7 cellular contexts compared by ENCODE assay signal in genomic region chr17:28712705-28713415, GRCh38. TPM values are rescaled to one million over a fixed set of nuclear protein-coding genes. Genes with fewer than 3 reads are reported as not detected.
DNase-seq lines count a peak whose midpoint lies in the region; ATAC-seq and TF ChIP-seq lines count a peak whose summit lies in the region.
"Had no signal": no experiment of that assay in that cellular context is flagged by ENCODE, and none has a peak within 500 bp of the region (broad histone marks: within the 10 kb centered on the region; RNA-seq: fewer than 3 reads in every experiment).

No MANE protein-coding gene starts in this region.

- no peak for TF ChIP-seq CTCF in SK-N-SH (IDR thresholded peaks at IDR 0.05)

- peaks cover 46% of the 10 kb centered on the region for H3K27me3 Mint-ChIP-seq in activated naive CD4-positive, alpha-beta T cell treated with anti-CD3 and anti-CD28 coated beads, Interleukin-2, amount 10 ng/mL, durations not matched to agents 7 days and 5 days
- peaks cover 0 to 25% of the 10 kb centered on the region in 2 donors for H3K27me3 Mint-ChIP-seq in effector memory CD8-positive, alpha-beta T cell
- peaks cover 17% of the 10 kb centered on the region for H3K27me3 Mint-ChIP-seq in stimulated activated memory B cell treated with anti-CD40 and anti-IgM and Interleukin-4, amounts not matched to agents 10 μg/mL and 1 μg/mL and 100 μg/mL, for 72 hours

- H3K36me3 Mint-ChIP-seq in activated naive CD4-positive, alpha-beta T cell treated with anti-CD3 and anti-CD28 coated beads, Interleukin-2, amount 10 ng/mL, durations not matched to agents 7 days and 5 days: no peaks in the 10 kb centered on the region
- peaks cover 12% of the 10 kb centered on the region for H3K36me3 Mint-ChIP-seq in effector memory CD8-positive, alpha-beta T cell (ENCODE audit: insufficient read depth)
- no peaks in the 10 kb centered on the region for H3K36me3 Mint-ChIP-seq in stimulated activated memory B cell treated with anti-CD40 and anti-IgM and Interleukin-4, amounts not matched to agents 10 μg/mL and 1 μg/mL and 100 μg/mL, for 72 hours

- no peaks in the 10 kb centered on the region for H4K20me1 ChIP-seq in SK-N-SH (ENCODE audit: insufficient read depth)

- H3K9ac ChIP-seq in SK-N-SH: no peak overlapping the region

- TF ChIP-seq EP300 in SK-N-SH (IDR thresholded peaks at IDR 0.05; ENCODE audit: borderline replicate concordance in 1 of 2, low read depth in 1 of 2, low read length in 1 of 2): no peak

- TF ChIP-seq RAD21 in SK-N-SH (IDR thresholded peaks at IDR 0.05; ENCODE audit: low read length): no peak

- POLR2A ChIA-PET in SK-N-SH (lab: Yijun Ruan, JAX): no interaction called here

- H3K4me3 ChIP-seq in SK-N-SH (ENCODE audit: low read depth in 2 of 2, low read length in 1 of 2): no peak overlapping the region

- peak overlapping the region; percentile 84 for H3K4me3 Mint-ChIP-seq in activated naive CD4-positive, alpha-beta T cell treated with anti-CD3 and anti-CD28 coated beads, Interleukin-2, amount 10 ng/mL, durations not matched to agents 7 days and 5 days
- H3K4me3 Mint-ChIP-seq in effector memory CD8-positive, alpha-beta T cell: peak overlapping the region; percentile 87 to 90
- H3K4me3 Mint-ChIP-seq in stimulated activated memory B cell treated with anti-CD40 and anti-IgM and Interleukin-4, amounts not matched to agents 10 μg/mL and 1 μg/mL and 100 μg/mL, for 72 hours: peak overlapping the region; percentile 87

- peaks cover 23% of the 10 kb centered on the region for H3F3A ChIP-seq in SK-N-SH (replicated peaks; ENCODE audit: insufficient read depth)

- H3K27ac ChIP-seq in SK-N-SH (ENCODE audit: low read depth in 2 of 2, low read length in 1 of 2): no peak overlapping the region

- no peaks in the 10 kb centered on the region for H3K9me3 ChIP-seq in SK-N-SH

- H3K4me2 ChIP-seq in SK-N-SH: no peak overlapping the region

- H2AFZ ChIP-seq in SK-N-SH (ENCODE audit: low read depth): no peak overlapping the region

- no peaks in the 10 kb centered on the region for H3K9me2 ChIP-seq in SK-N-SH

- no peak for DNase-seq in activated naive CD4-positive, alpha-beta T cell treated with anti-CD3 and anti-CD28 coated beads, Interleukin-2, amount 10 ng/mL, durations not matched to agents 7 days and 5 days
- no peak for DNase-seq in activated naive CD4-positive, alpha-beta T cell treated with anti-CD3 and anti-CD28 coated beads, Interleukin-2, amount 50 U/mL, for 16 hours
- DNase-seq in effector memory CD8-positive, alpha-beta T cell: no peak
- DNase-seq in SK-N-SH (no peak), GOT3 (lab: John Stamatoyannopoulos, UW) (no peak)
- DNase-seq: dorsolateral prefrontal cortex had no signal

- H3K4me1 ChIP-seq in SK-N-SH (ENCODE audit: control insufficient read depth in 1 of 2, insufficient read depth in 2 of 2, low read depth in 1 of 2, low read length in 1 of 2): peaks cover 0 to 2% of the 10 kb centered on the region in 2 experiments; a peak in 2 of 4 replicates

- H3K9me3 Mint-ChIP-seq in activated naive CD4-positive, alpha-beta T cell treated with anti-CD3 and anti-CD28 coated beads, Interleukin-2, amount 10 ng/mL, durations not matched to agents 7 days and 5 days: no peaks in the 10 kb centered on the region
- no peaks in the 10 kb centered on the region for H3K9me3 Mint-ChIP-seq in effector memory CD8-positive, alpha-beta T cell
- H3K9me3 Mint-ChIP-seq in stimulated activated memory B cell treated with anti-CD40 and anti-IgM and Interleukin-4, amounts not matched to agents 10 μg/mL and 1 μg/mL and 100 μg/mL, for 72 hours: no peaks in the 10 kb centered on the region

- 86% methylated on average over 7 of the region's 7 CpGs for WGBS in SK-N-SH (ENCODE audit: low lambda C conversion rate)

- H3K27ac Mint-ChIP-seq in activated naive CD4-positive, alpha-beta T cell treated with anti-CD3 and anti-CD28 coated beads, Interleukin-2, amount 10 ng/mL, durations not matched to agents 7 days and 5 days: no peak overlapping the region
- peak overlapping the region in 1 of 2 donors; percentile 91 for H3K27ac Mint-ChIP-seq in effector memory CD8-positive, alpha-beta T cell
- peak overlapping the region; percentile 93 for H3K27ac Mint-ChIP-seq in stimulated activated memory B cell treated with anti-CD40 and anti-IgM and Interleukin-4, amounts not matched to agents 10 μg/mL and 1 μg/mL and 100 μg/mL, for 72 hours

- H3K79me2 ChIP-seq in SK-N-SH (ENCODE audit: insufficient read depth): peaks cover 9% of the 10 kb centered on the region; the same call in 1 of the 2 replicates

- CTCF ChIA-PET in activated naive CD4-positive, alpha-beta T cell treated with anti-CD3 and anti-CD28 coated beads, Interleukin-2, amount 10 ng/mL, durations not matched to agents 7 days and 5 days (lab: Charles Lee): interaction anchor here (0.7 to 1.5 kb wide), 4 partner anchors 14 to 240 kb away, joined by 3 to 7 read pairs (median 4); no protein-coding TSS in a partner anchor
- CTCF ChIA-PET in SK-N-SH (lab: Yijun Ruan, JAX): interaction anchor here (0.6 to 4.1 kb wide), 3 partner anchors 14 to 189 kb away, joined by 3 to 25 read pairs (median 7); partner anchors contain the start of genes NEK8 and TLCD1

- no peak for ATAC-seq in effector memory CD8-positive, alpha-beta T cell (replicated peaks)
- ATAC-seq in stimulated activated memory B cell treated with anti-CD40 and anti-IgM and Interleukin-4, amounts not matched to agents 10 μg/mL and 1 μg/mL and 100 μg/mL, for 72 hours: no peak

- peaks cover 20% of the 10 kb centered on the region for H3K4me1 Mint-ChIP-seq in activated naive CD4-positive, alpha-beta T cell treated with anti-CD3 and anti-CD28 coated beads, Interleukin-2, amount 10 ng/mL, durations not matched to agents 7 days and 5 days
- peaks cover 12 to 16% of the 10 kb centered on the region in 2 donors for H3K4me1 Mint-ChIP-seq in effector memory CD8-positive, alpha-beta T cell (ENCODE audit: low read depth in 2 of 2)
- H3K4me1 Mint-ChIP-seq in stimulated activated memory B cell treated with anti-CD40 and anti-IgM and Interleukin-4, amounts not matched to agents 10 μg/mL and 1 μg/mL and 100 μg/mL, for 72 hours: peaks cover 39% of the 10 kb centered on the region

- no peaks in the 10 kb centered on the region for H3K27me3 ChIP-seq in SK-N-SH (ENCODE audit: insufficient read depth)

- no peaks in the 10 kb centered on the region for H3K36me3 ChIP-seq in SK-N-SH (replicated peaks in 1 of 2; ENCODE audit: control insufficient read depth in 1 of 2, insufficient read depth in 2 of 2, low read length in 1 of 2)

TF ChIP-seq in SK-N-SH, 30 proteins besides CTCF, POLR2A, EP300 and RAD21 (continues in another document):
- TF ChIP-seq FOSL2 (IDR thresholded peaks at IDR 0.05; ENCODE audit: borderline replicate concordance, low read depth): no peak
- TF ChIP-seq FOXJ3 (CRISPR knock-in tag; IDR thresholded peaks at IDR 0.05): no peak
- no peak for TF ChIP-seq MEF2A (IDR thresholded peaks at IDR 0.05; ENCODE audit: borderline replicate concordance, low read depth)
- TF ChIP-seq, protein P1, sequence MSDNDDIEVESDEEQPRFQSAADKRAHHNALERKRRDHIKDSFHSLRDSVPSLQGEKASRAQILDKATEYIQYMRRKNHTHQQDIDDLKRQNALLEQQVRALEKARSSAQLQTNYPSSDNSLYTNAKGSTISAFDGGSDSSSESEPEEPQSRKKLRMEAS (IDR thresholded peaks at IDR 0.05; ENCODE audit: low read depth): no peak
- TF ChIP-seq, protein P2, sequence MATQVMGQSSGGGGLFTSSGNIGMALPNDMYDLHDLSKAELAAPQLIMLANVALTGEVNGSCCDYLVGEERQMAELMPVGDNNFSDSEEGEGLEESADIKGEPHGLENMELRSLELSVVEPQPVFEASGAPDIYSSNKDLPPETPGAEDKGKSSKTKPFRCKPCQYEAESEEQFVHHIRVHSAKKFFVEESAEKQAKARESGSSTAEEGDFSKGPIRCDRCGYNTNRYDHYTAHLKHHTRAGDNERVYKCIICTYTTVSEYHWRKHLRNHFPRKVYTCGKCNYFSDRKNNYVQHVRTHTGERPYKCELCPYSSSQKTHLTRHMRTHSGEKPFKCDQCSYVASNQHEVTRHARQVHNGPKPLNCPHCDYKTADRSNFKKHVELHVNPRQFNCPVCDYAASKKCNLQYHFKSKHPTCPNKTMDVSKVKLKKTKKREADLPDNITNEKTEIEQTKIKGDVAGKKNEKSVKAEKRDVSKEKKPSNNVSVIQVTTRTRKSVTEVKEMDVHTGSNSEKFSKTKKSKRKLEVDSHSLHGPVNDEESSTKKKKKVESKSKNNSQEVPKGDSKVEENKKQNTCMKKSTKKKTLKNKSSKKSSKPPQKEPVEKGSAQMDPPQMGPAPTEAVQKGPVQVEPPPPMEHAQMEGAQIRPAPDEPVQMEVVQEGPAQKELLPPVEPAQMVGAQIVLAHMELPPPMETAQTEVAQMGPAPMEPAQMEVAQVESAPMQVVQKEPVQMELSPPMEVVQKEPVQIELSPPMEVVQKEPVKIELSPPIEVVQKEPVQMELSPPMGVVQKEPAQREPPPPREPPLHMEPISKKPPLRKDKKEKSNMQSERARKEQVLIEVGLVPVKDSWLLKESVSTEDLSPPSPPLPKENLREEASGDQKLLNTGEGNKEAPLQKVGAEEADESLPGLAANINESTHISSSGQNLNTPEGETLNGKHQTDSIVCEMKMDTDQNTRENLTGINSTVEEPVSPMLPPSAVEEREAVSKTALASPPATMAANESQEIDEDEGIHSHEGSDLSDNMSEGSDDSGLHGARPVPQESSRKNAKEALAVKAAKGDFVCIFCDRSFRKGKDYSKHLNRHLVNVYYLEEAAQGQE (IDR thresholded peaks at IDR 0.05; ENCODE audit: low read depth, low read length): no peak

RNA-seq across cellular contexts. Expression of gene PROCA1, which starts 1.2 kb away (rescaled TPM):
- 6.4 and 7.1 TPM in 2 replicates for polyA plus RNA-seq in SK-N-SH (2012; rRNA removed)
- polyA plus RNA-seq in SK-N-SH (2012; cell fraction: cytosol; rRNA removed): 2.3 and 3.3 TPM in 2 replicates
- polyA plus RNA-seq in SK-N-SH (2012; cell fraction: nucleus; rRNA removed): 41.6 and 58.1 TPM in 2 replicates

RNA-seq across cellular contexts. Expression of gene RAB34, which starts 4.8 kb away (rescaled TPM):
- 0.06 and 0.18 TPM in 2 replicates for polyA plus RNA-seq in SK-N-SH (2012; rRNA removed)
- 0.03 and 0.22 TPM in 2 replicates for polyA plus RNA-seq in SK-N-SH (2012; cell fraction: cytosol; rRNA removed)
- 0.50 and 0.54 TPM in 2 replicates for polyA plus RNA-seq in SK-N-SH (2012; cell fraction: nucleus; rRNA removed)

RNA-seq across cellular contexts. Expression of gene RPL23A, which starts 6.9 kb away (rescaled TPM):
- polyA plus RNA-seq in SK-N-SH (2012; rRNA removed): 1,147 and 1,359 TPM in 2 replicates
- polyA plus RNA-seq in SK-N-SH (2012; cell fraction: cytosol; rRNA removed): 1,566 and 2,493 TPM in 2 replicates
- polyA plus RNA-seq in SK-N-SH (2012; cell fraction: nucleus; rRNA removed): 219 and 277 TPM in 2 replicates

RNA-seq across cellular contexts. Expression of gene TLCD1, which starts 13.2 kb away (rescaled TPM):
- 18.3 and 21.6 TPM in 2 replicates for polyA plus RNA-seq in SK-N-SH (2012; rRNA removed)
- polyA plus RNA-seq in SK-N-SH (2012; cell fraction: cytosol; rRNA removed): 15.0 and 18.4 TPM in 2 replicates
- 6.5 and 7.8 TPM in 2 replicates for polyA plus RNA-seq in SK-N-SH (2012; cell fraction: nucleus; rRNA removed)

RNA-seq across cellular contexts. Expression of gene NEK8, which starts 15.7 kb away (rescaled TPM):
- 6.0 and 11.0 TPM in 2 replicates for polyA plus RNA-seq in SK-N-SH (2012; rRNA removed)
- polyA plus RNA-seq in SK-N-SH (2012; cell fraction: cytosol; rRNA removed): 3.3 and 3.7 TPM in 2 replicates
- 26.3 and 30.9 TPM in 2 replicates for polyA plus RNA-seq in SK-N-SH (2012; cell fraction: nucleus; rRNA removed)
